ENCODE assay signal across 8 cellular contexts in genomic region chr19:43639507-43640423, GRCh38. TPM values are rescaled to one million over a fixed set of nuclear protein-coding genes. Genes with fewer than 3 reads are reported as not detected.
DNase-seq lines count a peak whose midpoint lies in the region; ATAC-seq and TF ChIP-seq lines count a peak whose summit lies in the region.

CADM4 (minus strand) TSS chr19:43639850; CDS start chr19:43639790, 60 bp downstream.

- no peak within 1 kb of the TSS for H3K27ac Mint-ChIP-seq in activated naive CD8-positive, alpha-beta T cell treated with anti-CD3 and anti-CD28 coated beads for 36 hours

- in situ Hi-C loops in GM13977 (cut with MboI; ENCODE audit: low pct_unique_long_range_greater_than_20kb, low sequenced_read_pairs, unreplicated experiment), result no loop called here

- peaks cover 57% of the 10 kb centered on the region for H3K27me3 Mint-ChIP-seq in activated naive CD8-positive, alpha-beta T cell treated with anti-CD3 and anti-CD28 coated beads for 36 hours

- TF ChIP-seq CTCF in GM13977 (IDR thresholded peaks at IDR 0.05; ENCODE audit: extremely low read depth, insufficient read depth, missing control alignments) (no peak), psoas muscle (IDR thresholded peaks at IDR 0.05) (no peak)

- peaks cover 0 to 10% (median 5%) of the 10 kb centered on the region in 3 donors for H3K27me3 ChIP-seq in psoas muscle (ENCODE audit: insufficient read depth in 3 of 3, low read length in 2 of 3)

- H3K4me1 ChIP-seq in psoas muscle, result no peaks in the 10 kb centered on the region

- no peaks in the 10 kb centered on the region for H3K36me3 ChIP-seq in psoas muscle (ENCODE audit: insufficient read depth in 1 of 2, low read depth in 1 of 2)

- peak within 1 kb of the TSS; percentile 62 for H3K4me3 ChIP-seq in psoas muscle

- WGBS in psoas muscle, 3 donors, result 0 to 1% (median 1%) methylated on average over 37 to 110 of the region's 112 CpGs

- no peaks in the 10 kb centered on the region for H3K36me3 Mint-ChIP-seq in activated naive CD8-positive, alpha-beta T cell treated with anti-CD3 and anti-CD28 coated beads for 36 hours

- intact Hi-C loops in left cardiac atrium (cut with DNase I), result no loop called here
- intact Hi-C loops in psoas muscle (cut with DNase I), result no loop called here

- peak within 1 kb of the TSS; percentile 75 for H3K4me3 Mint-ChIP-seq in activated naive CD8-positive, alpha-beta T cell treated with anti-CD3 and anti-CD28 coated beads for 36 hours

- no peaks in the 10 kb centered on the region for H3K9me3 Mint-ChIP-seq in activated naive CD8-positive, alpha-beta T cell treated with anti-CD3 and anti-CD28 coated beads for 36 hours

- ATAC-seq in left cardiac atrium (peak; percentile 72 to 83), psoas muscle (peak; percentile 61 to 88 (median 73)), GM21825 (IDR thresholded peaks at IDR 0.05; ENCODE audit: unreplicated experiment) (no peak), HG03196 (IDR thresholded peaks at IDR 0.05; ENCODE audit: unreplicated experiment) (no peak)

- H3K9me3 ChIP-seq in psoas muscle, result no peaks in the 10 kb centered on the region

- no peak within 1 kb of the TSS for H3K27ac ChIP-seq in psoas muscle

- DNase-seq in GM13977 (ENCODE audit: low spot score) (peak; percentile 82), RPMI8226 (peak; percentile 47), left cardiac atrium (no peak), psoas muscle (peak; percentile 23 to 56), AML-193 (lab: John Stamatoyannopoulos, UW) (no peak)
- DNase-seq in activated naive CD8-positive, alpha-beta T cell treated with anti-CD3 and anti-CD28 coated beads for 36 hours, result peak; percentile 34

- peaks cover 4% of the 10 kb centered on the region for H3K4me1 Mint-ChIP-seq in activated naive CD8-positive, alpha-beta T cell treated with anti-CD3 and anti-CD28 coated beads for 36 hours

RNA-seq across cellular contexts. Expression of gene CADM4, which starts in this region (rescaled TPM):
- total RNA-seq in activated naive CD8-positive, alpha-beta T cell treated with anti-CD3 and anti-CD28 coated beads for 36 hours, result under 1 TPM; 0.26 to 0.29 TPM
- total RNA-seq in left cardiac atrium, result 10 to 100 TPM; 10.1 to 13.7 TPM
- total RNA-seq in psoas muscle, result 10 to 100 TPM in 1 of 4 donors, 1 to 10 TPM in 3; 4.4 to 10.6 (median 5.0) TPM
- 1 to 10 TPM; 1.8 to 4.7 (median 3.1) TPM for polyA plus RNA-seq in psoas muscle

Comparison
In these comparisons a context has a peak if more than half of its experiments do, and no peak if none do; other contexts are left out.
1. RNA of gene CADM4 (total RNA-seq): 10.1 to 13.7 TPM in left cardiac atrium and 4.4 to 10.6 TPM in psoas muscle; 0.26 to 0.29 TPM in activated naive CD8-positive, alpha-beta T cell treated with anti-CD3 and anti-CD28 coated beads for 36 hours; every median in the first group is over 4 times any median in the second.
2. Peak in DNase-seq in activated naive CD8-positive, alpha-beta T cell treated with anti-CD3 and anti-CD28 coated beads for 36 hours; RNA of the gene not detected or under 1 TPM.
3. DNase-seq: peak in GM13977 (single experiment), RPMI8226 (single experiment) and psoas muscle (2 of 2); none in left cardiac atrium (single experiment) and AML-193 (0 of 2).
4. ATAC-seq: peak in left cardiac atrium (2 of 2) and psoas muscle (4 of 4); none in GM21825 (single experiment) and HG03196 (single experiment).